In genomic region chr10:117543999-117544728, GRCh38 we compare ENCODE assay signal across 9 cellular contexts. TPM values are rescaled to one million over a fixed set of nuclear protein-coding genes. Genes with fewer than 3 reads are reported as not detected.
DNase-seq lines count a peak whose midpoint lies in the region; ATAC-seq lines count a peak whose summit lies in the region.
"Had no signal": no experiment of that assay in that cellular context is flagged by ENCODE, and none has a peak within 500 bp of the region (broad histone marks: within the 10 kb centered on the region; RNA-seq: fewer than 3 reads in every experiment).

No MANE protein-coding gene starts in this region.

- peak overlapping the region; percentile 44 for H3K4me3 Mint-ChIP-seq in activated T-helper 17 cell treated with anti-CD3 and anti-CD28 coated beads, Interleukin-2, amount 50 U/mL, for 72 hours
- peak overlapping the region; percentile 25 to 64 for H3K4me3 Mint-ChIP-seq in stimulated activated naive B cell treated with anti-CD40 and anti-IgM and Interleukin-4, amounts not matched to agents 10 μg/mL and 1 μg/mL and 100 μg/mL, for 72 hours

- ATAC-seq in activated T-helper 17 cell treated with anti-CD3 and anti-CD28 coated beads, Interleukin-2, amount 50 U/mL, for 72 hours (replicated peaks): no peak
- ATAC-seq in stimulated activated naive B cell treated with anti-CD40 and anti-IgM and Interleukin-4, amounts not matched to agents 10 μg/mL and 1 μg/mL and 100 μg/mL, for 72 hours (replicated peaks): no peak
- no peak for ATAC-seq in GM21423 (IDR thresholded peaks at IDR 0.05; ENCODE audit: unreplicated experiment)

- no peak overlapping the region for H3K27ac Mint-ChIP-seq in activated T-helper 17 cell treated with anti-CD3 and anti-CD28 coated beads, Interleukin-2, amount 50 U/mL, for 72 hours
- peak overlapping the region; percentile 81 for H3K27ac Mint-ChIP-seq in stimulated activated naive B cell treated with anti-CD40 and anti-IgM and Interleukin-4, amounts not matched to agents 10 μg/mL and 1 μg/mL and 100 μg/mL, for 72 hours

- peak; percentile 27 for DNase-seq in NCI-H1105 treated with DMSO at 0.1 percent for 48 hours (lab: John Stamatoyannopoulos, UW)
- DNase-seq in NCI-H1105 (lab: John Stamatoyannopoulos, UW): no peak
- peak; percentile 28 for DNase-seq in iris pigment epithelial cell (ENCODE audit: low read depth)
- no peak for DNase-seq in stimulated activated naive B cell treated with anti-CD40 and anti-IgM and Interleukin-4, amounts not matched to agents 10 μg/mL and 1 μg/mL and 100 μg/mL, for 72 hours
- DNase-seq in A172 (ENCODE audit: low spot score): no peak
- no peak for DNase-seq in HK-2 (ENCODE audit: unreplicated experiment)

- H3K4me1 Mint-ChIP-seq in activated T-helper 17 cell treated with anti-CD3 and anti-CD28 coated beads, Interleukin-2, amount 50 U/mL, for 72 hours: peaks cover 8% of the 10 kb centered on the region
- peaks cover 19 to 53% of the 10 kb centered on the region in 2 donors for H3K4me1 Mint-ChIP-seq in stimulated activated naive B cell treated with anti-CD40 and anti-IgM and Interleukin-4, amounts not matched to agents 10 μg/mL and 1 μg/mL and 100 μg/mL, for 72 hours

- peaks cover 6% of the 10 kb centered on the region for H3K36me3 Mint-ChIP-seq in activated T-helper 17 cell treated with anti-CD3 and anti-CD28 coated beads, Interleukin-2, amount 50 U/mL, for 72 hours (ENCODE audit: low read depth)
- peaks cover 0 to 13% of the 10 kb centered on the region in 2 donors for H3K36me3 Mint-ChIP-seq in stimulated activated naive B cell treated with anti-CD40 and anti-IgM and Interleukin-4, amounts not matched to agents 10 μg/mL and 1 μg/mL and 100 μg/mL, for 72 hours

- no peaks in the 10 kb centered on the region for H3K9me3 Mint-ChIP-seq in activated T-helper 17 cell treated with anti-CD3 and anti-CD28 coated beads, Interleukin-2, amount 50 U/mL, for 72 hours
- H3K9me3 Mint-ChIP-seq in stimulated activated naive B cell treated with anti-CD40 and anti-IgM and Interleukin-4, amounts not matched to agents 10 μg/mL and 1 μg/mL and 100 μg/mL, for 72 hours: peaks cover 0 to 1% of the 10 kb centered on the region in 2 donors

- peaks cover 55% of the 10 kb centered on the region for H3K27me3 Mint-ChIP-seq in activated T-helper 17 cell treated with anti-CD3 and anti-CD28 coated beads, Interleukin-2, amount 50 U/mL, for 72 hours
- peaks cover 71 to 91% of the 10 kb centered on the region in 2 donors for H3K27me3 Mint-ChIP-seq in stimulated activated naive B cell treated with anti-CD40 and anti-IgM and Interleukin-4, amounts not matched to agents 10 μg/mL and 1 μg/mL and 100 μg/mL, for 72 hours

RNA-seq across cellular contexts. Expression of gene EMX2, which starts 1.6 kb away (rescaled TPM):
- not detected for total RNA-seq in activated T-helper 17 cell treated with anti-CD3 and anti-CD28 coated beads, Interleukin-2, amount 50 U/mL, for 72 hours
- 0.05 and 0.81 TPM in 2 replicates for total RNA-seq in A172 (2014; rRNA removed; shearing (Covaris generic))
- total RNA-seq: Peyer's patch had no signal

Comparison
In these comparisons a context has a peak if more than half of its experiments do, and no peak if none do; other contexts are left out.
1. DNase-seq: peak in NCI-H1105 treated with DMSO at 0.1 percent for 48 hours (single experiment) and iris pigment epithelial cell (single experiment); none in NCI-H1105 (single experiment), stimulated activated naive B cell treated with anti-CD40 and anti-IgM and Interleukin-4, amounts not matched to agents 10 μg/mL and 1 μg/mL and 100 μg/mL, for 72 hours (single experiment), A172 (single experiment) and HK-2 (single experiment).